Comparison of ENCODE assay signal across 12 cellular contexts in genomic region chr13:113044431-113045114, GRCh38.
DNase-seq lines count a peak whose midpoint lies in the region; ATAC-seq, FAIRE-seq and TF ChIP-seq lines count a peak whose summit lies in the region.
"Had no signal": no experiment of that assay in that cellular context is flagged by ENCODE, and none has a peak within 500 bp of the region (broad histone marks: within the 10 kb centered on the region; RNA-seq: fewer than 3 reads in every experiment).

No MANE protein-coding gene starts in this region.

- H3K27me3 Mint-ChIP-seq in brain: no peaks in the 10 kb centered on the region

- H3K4me3 Mint-ChIP-seq in brain: peak overlapping the region in 1 of 5 experiments; percentile 14

- H3K9me2 ChIP-seq in GM23248 (ENCODE audit: insufficient read depth): no peaks in the 10 kb centered on the region

- H3K4me1 Mint-ChIP-seq in brain: peaks cover 23% of the 10 kb centered on the region

- 0 out of 2 replicates have a peak overlapping the region, but pooled peaks have one; percentile 52 for H2AFZ ChIP-seq in GM23248

- DNase-seq in GM23248: peak; percentile 69
- DNase-seq in urothelium cell line (ENCODE audit: low spot score): peak; percentile 91
- no peak for DNase-seq in SK-N-DZ (ENCODE audit: low spot score)
- DNase-seq in NCI-H2171 (lab: John Stamatoyannopoulos, UW): no peak
- DNase-seq: activated CD4-positive, alpha-beta T cell treated with anti-CD3 and anti-CD28 coated beads for 4 hours; activated T-cell treated with anti-CD3 and anti-CD28 coated beads, Interleukin-2, amount 50 U/mL, for 1 hour; Caco-2; NCI-H1105; stimulated activated naive CD4-positive, alpha-beta T cell had no signal

- H3K4me2 ChIP-seq in GM23248 (ENCODE audit: unreplicated experiment): no peak overlapping the region

- TF ChIP-seq CTCF in brain (conservative IDR thresholded peaks at IDR 0.05): no peak
- TF ChIP-seq CTCF in liver (IDR thresholded peaks at IDR 0.05; ENCODE audit: low read depth, low read length, missing input control): peak; percentile 2

- 34 to 40% methylated on average over 25 of the region's 25 CpGs for WGBS in GM23248 (ENCODE audit: low coverage in 1 of 2, low lambda C conversion rate in 2 of 2, missing lambda C conversion rate in 2 of 2), 2 experiments
- WGBS in liver: 92% methylated on average over 25 of the region's 25 CpGs

- H3K27me3 ChIP-seq in GM23248 (replicated peaks; ENCODE audit: insufficient read depth) (peaks cover 34% of the 10 kb centered on the region), liver (ENCODE audit: control insufficient read depth in 4 of 4, insufficient read depth in 4 of 4, low read length in 3 of 4) (no peaks in the 10 kb centered on the region)

- peak overlapping the region in 3 of 5 experiments; percentile 21 to 90 (median 86) for H3K27ac Mint-ChIP-seq in brain

- peaks cover 0 to 6% (median 0%) of the 10 kb centered on the region in 5 experiments for H3K9me3 Mint-ChIP-seq in brain

- no peaks in the 10 kb centered on the region for H4K20me1 ChIP-seq in GM23248 (ENCODE audit: insufficient read depth)

- H3K4me1 ChIP-seq in GM23248 (ENCODE audit: insufficient read depth): no peaks in the 10 kb centered on the region
- no peaks in the 10 kb centered on the region for H3K4me1 ChIP-seq in liver (ENCODE audit: control insufficient read depth in 4 of 4, insufficient read depth in 4 of 4, low read length in 3 of 4)
- H3K4me1 ChIP-seq: Caco-2 had no signal

- H3K9me3 ChIP-seq in GM23248 (ENCODE audit: low read depth) (no peaks in the 10 kb centered on the region), liver (ENCODE audit: control insufficient read depth in 4 of 4, low read length in 3 of 4) (no peaks in the 10 kb centered on the region)
- H3K9me3 ChIP-seq: Caco-2 had no signal

- H3K79me2 ChIP-seq in GM23248 (ENCODE audit: insufficient read depth): no peaks in the 10 kb centered on the region

- in situ Hi-C loops in GM23248 (cut with MboI): no loop called here

- no peak for TF ChIP-seq RAD21 in liver (IDR thresholded peaks at IDR 0.05)

- peak; percentile 92 for FAIRE-seq in urothelium cell line (lab: Jason Lieb, UNC)

- peaks cover 28% of the 10 kb centered on the region for H3K36me3 Mint-ChIP-seq in brain

- ATAC-seq in GM18517 (IDR thresholded peaks at IDR 0.05; ENCODE audit: unreplicated experiment): no peak

- no peaks in the 10 kb centered on the region for H3F3A ChIP-seq in GM23248 (ENCODE audit: insufficient read depth)

- H3K4me3 ChIP-seq in GM23248 (peak overlapping the region; percentile 39), liver (ENCODE audit: low read depth in 1 of 3, low read length in 3 of 3) (no peak overlapping the region)

- H3K27ac ChIP-seq in GM23248 (no peak overlapping the region), liver (ENCODE audit: low read depth in 1 of 2, low read length in 2 of 2) (no peak overlapping the region)

- no peaks in the 10 kb centered on the region for H3K36me3 ChIP-seq in GM23248 (ENCODE audit: low read depth)
- H3K36me3 ChIP-seq in liver (ENCODE audit: control insufficient read depth in 4 of 4, insufficient read depth in 3 of 4, low read depth in 1 of 4, low read length in 3 of 4): peaks cover 0 to 14% (median 3%) of the 10 kb centered on the region in 4 donors

- no peak overlapping the region for H3K9ac ChIP-seq in GM23248
- H3K9ac ChIP-seq in liver (ENCODE audit: low read depth in 1 of 2, low read length in 2 of 2): no peak overlapping the region

TF ChIP-seq in liver, 16 proteins besides CTCF, POLR2A, EP300 and RAD21:
- no peak for TF ChIP-seq NR2F2 (IDR thresholded peaks at IDR 0.05)
- TF ChIP-seq ATF3 (IDR thresholded peaks at IDR 0.05): no peak
- TF ChIP-seq HNF4A (conservative IDR thresholded peaks at IDR 0.05): no peak
- TF ChIP-seq GABPA (IDR thresholded peaks at IDR 0.05 in 1 of 2, conservative IDR thresholded peaks at IDR 0.05 in 1 of 2): no peak
- no peak for TF ChIP-seq REST (IDR thresholded peaks at IDR 0.05)
- TF ChIP-seq MAX (IDR thresholded peaks at IDR 0.05): no peak
- TF ChIP-seq FOXA2 (IDR thresholded peaks at IDR 0.05): no peak
- TF ChIP-seq SP1 (IDR thresholded peaks at IDR 0.05): no peak
TF ChIP-seq in liver: peak in this region for 0.

Comparison
In these comparisons a context has a peak if more than half of its experiments do, and no peak if none do; other contexts are left out.
1. DNase-seq: peak in GM23248 (single experiment) and urothelium cell line (single experiment); none in SK-N-DZ (single experiment) and NCI-H2171 (single experiment).